1 cellular context compared by ENCODE assay signal in genomic region chr3:53254810-53255359, GRCh38.
A peak's percentile ranks its signal among the peaks of the same experiment; 100 is the strongest.
TF ChIP-seq lines count a peak whose summit lies in the region.

No MANE protein-coding gene starts in this region.

TF ChIP-seq in SK-N-SH, 30 proteins besides CTCF, POLR2A, EP300 and RAD21 (continued from another document):
- no peak for TF ChIP-seq RCOR1 (IDR thresholded peaks at IDR 0.05; ENCODE audit: low read length)
- no peak; the same call in none of the 2 replicates for TF ChIP-seq MAX (IDR thresholded peaks at IDR 0.05; ENCODE audit: low read depth)
- TF ChIP-seq RFX5 (IDR thresholded peaks at IDR 0.05; ENCODE audit: low read length), result no peak
- TF ChIP-seq GABPA (IDR thresholded peaks at IDR 0.05; ENCODE audit: low read depth), result no peak
- TF ChIP-seq POLR2AphosphoS5 (IDR thresholded peaks at IDR 0.05; ENCODE audit: low read depth, low read length), result no peak
- no peak for TF ChIP-seq EZH2phosphoT487 (IDR thresholded peaks at IDR 0.05; ENCODE audit: borderline replicate concordance, low read depth)
- no peak for TF ChIP-seq NFIC (IDR thresholded peaks at IDR 0.05; ENCODE audit: borderline replicate concordance)
- no peak for TF ChIP-seq ZBTB33 (IDR thresholded peaks at IDR 0.05; ENCODE audit: borderline replicate concordance, low read depth)
- no peak for TF ChIP-seq RXRA (IDR thresholded peaks at IDR 0.05; ENCODE audit: borderline replicate concordance, low read depth)
- no peak for TF ChIP-seq NRF1 (IDR thresholded peaks at IDR 0.05; ENCODE audit: low read depth, low read length)
- TF ChIP-seq USF1 (IDR thresholded peaks at IDR 0.05; ENCODE audit: borderline replicate concordance, low read depth), result 0 out of 2 replicates have a peak, but pooled peaks have one; percentile 7
- peak; percentile 13; the same call in 1 of the 2 replicates for TF ChIP-seq TAF1 (IDR thresholded peaks at IDR 0.05; ENCODE audit: borderline replicate concordance, low read depth, low read length)
